Comparison of ENCODE assay signal across 1 cellular context in genomic region chr11:330694-331314, GRCh38.
TF ChIP-seq lines count a peak whose summit lies in the region.

No MANE protein-coding gene starts in this region.

TF ChIP-seq in IMR-90, 13 proteins besides CTCF, POLR2A, EP300 and RAD21:
- TF ChIP-seq MAFK (IDR thresholded peaks at IDR 0.05; ENCODE audit: low read depth, low read length) (no peak), FOS (IDR thresholded peaks at IDR 0.05; ENCODE audit: low read depth, low read length) (no peak), BHLHE40 (IDR thresholded peaks at IDR 0.05; ENCODE audit: low read depth, low read length) (no peak), MAZ (IDR thresholded peaks at IDR 0.05; ENCODE audit: borderline replicate concordance, low read depth, low read length) (no peak), RFX5 (IDR thresholded peaks at IDR 0.05; ENCODE audit: low read depth, low read length) (no peak), CHD1 (IDR thresholded peaks at IDR 0.05; ENCODE audit: low read depth, low read length) (no peak), RCOR1 (IDR thresholded peaks at IDR 0.05; ENCODE audit: insufficient replicate concordance, low read length) (no peak), SMC3 (IDR thresholded peaks at IDR 0.05; ENCODE audit: low read depth, low read length) (no peak), NFE2L2 (IDR thresholded peaks at IDR 0.05; ENCODE audit: low read depth, low read length) (no peak), USF2 (IDR thresholded peaks at IDR 0.05; ENCODE audit: low read depth, low read length) (no peak), CEBPB (IDR thresholded peaks at IDR 0.05; ENCODE audit: low read depth, low read length) (no peak), MXI1 (IDR thresholded peaks at IDR 0.05; ENCODE audit: borderline replicate concordance, low read depth, low read length) (no peak)
- TF ChIP-seq, protein P1, sequence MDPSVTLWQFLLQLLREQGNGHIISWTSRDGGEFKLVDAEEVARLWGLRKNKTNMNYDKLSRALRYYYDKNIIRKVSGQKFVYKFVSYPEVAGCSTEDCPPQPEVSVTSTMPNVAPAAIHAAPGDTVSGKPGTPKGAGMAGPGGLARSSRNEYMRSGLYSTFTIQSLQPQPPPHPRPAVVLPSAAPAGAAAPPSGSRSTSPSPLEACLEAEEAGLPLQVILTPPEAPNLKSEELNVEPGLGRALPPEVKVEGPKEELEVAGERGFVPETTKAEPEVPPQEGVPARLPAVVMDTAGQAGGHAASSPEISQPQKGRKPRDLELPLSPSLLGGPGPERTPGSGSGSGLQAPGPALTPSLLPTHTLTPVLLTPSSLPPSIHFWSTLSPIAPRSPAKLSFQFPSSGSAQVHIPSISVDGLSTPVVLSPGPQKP (IDR thresholded peaks at IDR 0.05; ENCODE audit: borderline replicate concordance, low read depth, low read length), result no peak
TF ChIP-seq in IMR-90: peak in this region for 0.
